Comparison of ENCODE assay signal across 11 cellular contexts in genomic region chr13:29435125-29435911, GRCh38.
DNase-seq lines count a peak whose midpoint lies in the region; ATAC-seq and TF ChIP-seq lines count a peak whose summit lies in the region.
"Had no signal": no experiment of that assay in that cellular context is flagged by ENCODE, and none has a peak within 500 bp of the region (broad histone marks: within the 10 kb centered on the region; RNA-seq: fewer than 3 reads in every experiment).

No MANE protein-coding gene starts in this region.

- no peak for TF ChIP-seq CTCF in coronary artery (IDR thresholded peaks at IDR 0.05)
- no peak for TF ChIP-seq CTCF in WTC11 (IDR thresholded peaks at IDR 0.05)
- TF ChIP-seq CTCF in activated CD8-positive, alpha-beta T cell treated with anti-CD3 and anti-CD28 coated beads for 36 hours (IDR thresholded peaks at IDR 0.05) = no peak

- no peaks in the 10 kb centered on the region for H3K9me3 Mint-ChIP-seq in WTC11
- H3K9me3 Mint-ChIP-seq in activated CD8-positive, alpha-beta T cell treated with anti-CD3 and anti-CD28 coated beads for 36 hours = no peaks in the 10 kb centered on the region

- ATAC-seq in WTC11 (no peak), GM18502 (IDR thresholded peaks at IDR 0.05; ENCODE audit: poor library complexity, unreplicated experiment) (no peak), HG02970 (IDR thresholded peaks at IDR 0.05; ENCODE audit: low FRiP score, unreplicated experiment) (no peak)
- ATAC-seq in activated CD8-positive, alpha-beta T cell treated with anti-CD3 and anti-CD28 coated beads for 36 hours = no peak
- ATAC-seq: Panc1 had no signal

- peaks cover 2% of the 10 kb centered on the region; the same call in 1 of the 2 replicates for H3K27me3 Mint-ChIP-seq in WTC11 (ENCODE audit: low read depth)
- peaks cover 10% of the 10 kb centered on the region for H3K27me3 Mint-ChIP-seq in activated CD8-positive, alpha-beta T cell treated with anti-CD3 and anti-CD28 coated beads for 36 hours

- no peaks in the 10 kb centered on the region for H3K36me3 Mint-ChIP-seq in WTC11
- H3K36me3 Mint-ChIP-seq in activated CD8-positive, alpha-beta T cell treated with anti-CD3 and anti-CD28 coated beads for 36 hours (ENCODE audit: low read depth) = no peaks in the 10 kb centered on the region

- H3K4me3 Mint-ChIP-seq in WTC11 = no peak overlapping the region
- no peak overlapping the region for H3K4me3 Mint-ChIP-seq in activated CD8-positive, alpha-beta T cell treated with anti-CD3 and anti-CD28 coated beads for 36 hours

- H3K9ac ChIP-seq in muscle layer of colon (ENCODE audit: low read length) = no peak overlapping the region

- H3K27ac Mint-ChIP-seq in WTC11 = no peak overlapping the region
- no peak overlapping the region for H3K27ac Mint-ChIP-seq in activated CD8-positive, alpha-beta T cell treated with anti-CD3 and anti-CD28 coated beads for 36 hours

- H3K4me1 ChIP-seq in muscle layer of colon (ENCODE audit: insufficient read depth, low read length) = peaks cover 45% of the 10 kb centered on the region
- H3K4me1 ChIP-seq: testis had no signal

- DNase-seq in AG08395 (ENCODE audit: low spot score) (peak; percentile 90), NCI-H187 treated with DMSO at 0.1 percent for 48 hours (lab: John Stamatoyannopoulos, UW) (peak; percentile 80), coronary artery (ENCODE audit: low spot score) (no peak), WTC11 (ENCODE audit: low spot score) (no peak)
- no peak for DNase-seq in activated CD8-positive, alpha-beta T cell treated with anti-CD3 and anti-CD28 coated beads for 36 hours
- DNase-seq: COR-L47, testis had no signal

- no peaks in the 10 kb centered on the region for H3K36me3 ChIP-seq in muscle layer of colon (ENCODE audit: insufficient read depth, low read length)

- no peaks in the 10 kb centered on the region for H3K27me3 ChIP-seq in muscle layer of colon (ENCODE audit: control insufficient read depth in 1 of 2, insufficient read depth in 2 of 2, low read length in 2 of 2)
- H3K27me3 ChIP-seq: testis had no signal

- CTCF ChIA-PET in WTC11 (lab: Charles Lee) = interaction anchor here (1.2 kb wide), 1 partner anchor 20 kb away, joined by 3 read pairs; no protein-coding TSS in a partner anchor
- CTCF ChIA-PET in activated CD8-positive, alpha-beta T cell treated with anti-CD3 and anti-CD28 coated beads for 36 hours (lab: Charles Lee) = interaction anchor here (1.0 to 1.3 kb wide), 3 partner anchors 20 to 279 kb away, joined by 3 to 5 read pairs (median 3); no protein-coding TSS in a partner anchor

- H3K9me3 ChIP-seq in muscle layer of colon (ENCODE audit: low read length) = no peaks in the 10 kb centered on the region
- H3K9me3 ChIP-seq: testis had no signal

- peak overlapping the region; percentile 12 to 78 for H3K27ac ChIP-seq in coronary artery
- H3K27ac ChIP-seq in muscle layer of colon (ENCODE audit: low read depth, low read length) = peak overlapping the region; percentile 68
- H3K27ac ChIP-seq: testis had no signal

- H3K4me1 Mint-ChIP-seq in WTC11 = peaks cover 8% of the 10 kb centered on the region
- H3K4me1 Mint-ChIP-seq in activated CD8-positive, alpha-beta T cell treated with anti-CD3 and anti-CD28 coated beads for 36 hours (ENCODE audit: low read depth) = no peaks in the 10 kb centered on the region

- intact Hi-C loops in activated CD8-positive, alpha-beta T cell treated with anti-CD3 and anti-CD28 coated beads for 36 hours (cut with micrococcal nuclease) = no loop called here

- POLR2A ChIA-PET in WTC11 (lab: Charles Lee) = no interaction called here
- POLR2A ChIA-PET in activated CD8-positive, alpha-beta T cell treated with anti-CD3 and anti-CD28 coated beads for 36 hours (lab: Charles Lee) = no interaction called here

- H3K4me3 ChIP-seq in coronary artery (no peak overlapping the region), muscle layer of colon (ENCODE audit: low read depth in 1 of 2, low read length in 2 of 2) (peak overlapping the region in 1 of 2 donors; percentile 10)
- H3K4me3 ChIP-seq: testis had no signal

TF ChIP-seq in WTC11, 78 proteins besides CTCF, POLR2A, EP300 and RAD21:
- TF ChIP-seq HMGA2 (CRISPR knock-in tag; IDR thresholded peaks at IDR 0.05) (no peak), TP53 (CRISPR knock-in tag; IDR thresholded peaks at IDR 0.05) (no peak), ZNF396 (CRISPR knock-in tag; IDR thresholded peaks at IDR 0.05; ENCODE audit: borderline replicate concordance) (no peak), ATF1 (CRISPR knock-in tag; IDR thresholded peaks at IDR 0.05) (no peak), SMAD4 (CRISPR knock-in tag; IDR thresholded peaks at IDR 0.05) (no peak), NR3C1 (CRISPR knock-in tag; conservative IDR thresholded peaks at IDR 0.05; ENCODE audit: low read depth) (no peak), ELF4 (CRISPR knock-in tag; IDR thresholded peaks at IDR 0.05; ENCODE audit: low read depth) (no peak)
- TF ChIP-seq, protein P1, sequence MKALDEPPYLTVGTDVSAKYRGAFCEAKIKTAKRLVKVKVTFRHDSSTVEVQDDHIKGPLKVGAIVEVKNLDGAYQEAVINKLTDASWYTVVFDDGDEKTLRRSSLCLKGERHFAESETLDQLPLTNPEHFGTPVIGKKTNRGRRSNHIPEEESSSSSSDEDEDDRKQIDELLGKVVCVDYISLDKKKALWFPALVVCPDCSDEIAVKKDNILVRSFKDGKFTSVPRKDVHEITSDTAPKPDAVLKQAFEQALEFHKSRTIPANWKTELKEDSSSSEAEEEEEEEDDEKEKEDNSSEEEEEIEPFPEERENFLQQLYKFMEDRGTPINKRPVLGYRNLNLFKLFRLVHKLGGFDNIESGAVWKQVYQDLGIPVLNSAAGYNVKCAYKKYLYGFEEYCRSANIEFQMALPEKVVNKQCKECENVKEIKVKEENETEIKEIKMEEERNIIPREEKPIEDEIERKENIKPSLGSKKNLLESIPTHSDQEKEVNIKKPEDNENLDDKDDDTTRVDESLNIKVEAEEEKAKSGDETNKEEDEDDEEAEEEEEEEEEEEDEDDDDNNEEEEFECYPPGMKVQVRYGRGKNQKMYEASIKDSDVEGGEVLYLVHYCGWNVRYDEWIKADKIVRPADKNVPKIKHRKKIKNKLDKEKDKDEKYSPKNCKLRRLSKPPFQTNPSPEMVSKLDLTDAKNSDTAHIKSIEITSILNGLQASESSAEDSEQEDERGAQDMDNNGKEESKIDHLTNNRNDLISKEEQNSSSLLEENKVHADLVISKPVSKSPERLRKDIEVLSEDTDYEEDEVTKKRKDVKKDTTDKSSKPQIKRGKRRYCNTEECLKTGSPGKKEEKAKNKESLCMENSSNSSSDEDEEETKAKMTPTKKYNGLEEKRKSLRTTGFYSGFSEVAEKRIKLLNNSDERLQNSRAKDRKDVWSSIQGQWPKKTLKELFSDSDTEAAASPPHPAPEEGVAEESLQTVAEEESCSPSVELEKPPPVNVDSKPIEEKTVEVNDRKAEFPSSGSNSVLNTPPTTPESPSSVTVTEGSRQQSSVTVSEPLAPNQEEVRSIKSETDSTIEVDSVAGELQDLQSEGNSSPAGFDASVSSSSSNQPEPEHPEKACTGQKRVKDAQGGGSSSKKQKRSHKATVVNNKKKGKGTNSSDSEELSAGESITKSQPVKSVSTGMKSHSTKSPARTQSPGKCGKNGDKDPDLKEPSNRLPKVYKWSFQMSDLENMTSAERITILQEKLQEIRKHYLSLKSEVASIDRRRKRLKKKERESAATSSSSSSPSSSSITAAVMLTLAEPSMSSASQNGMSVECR (CRISPR knock-in tag; IDR thresholded peaks at IDR 0.05; ENCODE audit: borderline replicate concordance) = no peak

Comparison
In these comparisons a context has a peak if more than half of its experiments do, and no peak if none do; other contexts are left out.
1. DNase-seq: peak in AG08395 (single experiment) and NCI-H187 treated with DMSO at 0.1 percent for 48 hours (single experiment); none in coronary artery (single experiment), WTC11 (single experiment) and activated CD8-positive, alpha-beta T cell treated with anti-CD3 and anti-CD28 coated beads for 36 hours (single experiment).